Comparison of ENCODE assay signal across 10 cellular contexts in genomic region chr4:153224474-153224873, GRCh38. TPM values are rescaled to one million over a fixed set of nuclear protein-coding genes. Genes with fewer than 3 reads are reported as not detected.
DNase-seq lines count a peak whose midpoint lies in the region; ATAC-seq, FAIRE-seq and TF ChIP-seq lines count a peak whose summit lies in the region.
"Had no signal": no experiment of that assay in that cellular context is flagged by ENCODE, and none has a peak within 500 bp of the region (broad histone marks: within the 10 kb centered on the region; RNA-seq: fewer than 3 reads in every experiment).

No MANE protein-coding gene starts in this region.

- dilution Hi-C loops in endothelial cell of umbilical vein (cut with MboI; ENCODE audit: extremely low pct_ligation_motif_present, low sequenced_read_pairs): no loop called here

- H3K4me1 ChIP-seq in endothelial cell of umbilical vein (ENCODE audit: control insufficient read depth, extremely low read depth, insufficient read depth, low read length) (peaks cover 17% of the 10 kb centered on the region), neural progenitor cell (peaks cover 37% of the 10 kb centered on the region), mucosa of descending colon (ENCODE audit: low read depth) (peaks cover 18% of the 10 kb centered on the region), spleen (peaks cover 7 to 78% (median 22%) of the 10 kb centered on the region in 6 donors)

- H3K27ac ChIP-seq in AG04450 (ENCODE audit: low read depth, low read length) (no peak overlapping the region), endothelial cell of umbilical vein (ENCODE audit: insufficient read depth, low read depth, low read length) (no peak overlapping the region), neural progenitor cell (no peak overlapping the region), spleen (peak overlapping the region in 2 of 8 donors; percentile 87 to 88)
- H3K27ac ChIP-seq: HL-60 had no signal

- POLR2A ChIA-PET in AG04450 (lab: Yijun Ruan, JAX): no interaction called here
- POLR2A ChIA-PET in endothelial cell of umbilical vein (lab: Charles Lee): no interaction called here

- H3K27ac Mint-ChIP-seq in HFFc6: peak overlapping the region; percentile 99
- H3K27ac Mint-ChIP-seq in neural progenitor cell: peak overlapping the region; percentile 27
- H3K27ac Mint-ChIP-seq: T-helper 2 cell treated with Interferon-gamma antibody and Interleukin-4, amounts not matched to agents 5 μg/mL and 100 μg/mL, for 36 hours had no signal

- H3K4me3 ChIP-seq in AG04450 (ENCODE audit: low read depth, low read length) (peak overlapping the region; percentile 76), endothelial cell of umbilical vein (replicated peaks in 1 of 3; ENCODE audit: insufficient read depth in 1 of 3, low read depth in 1 of 3, low read length in 3 of 3) (no peak overlapping the region), neural progenitor cell (peak overlapping the region; percentile 61), mucosa of descending colon (no peak overlapping the region), spleen (no peak overlapping the region)

- H3K4me3 Mint-ChIP-seq in HFFc6 (peak overlapping the region; percentile 97), neural progenitor cell (peak overlapping the region; percentile 93)
- H3K4me3 Mint-ChIP-seq: T-helper 2 cell treated with Interferon-gamma antibody and Interleukin-4, amounts not matched to agents 5 μg/mL and 100 μg/mL, for 36 hours had no signal

- CTCF ChIA-PET in AG04450 (lab: Charles Lee) (no interaction called here), endothelial cell of umbilical vein (lab: Charles Lee) (interaction anchor here (1.0 to 2.5 kb wide), 4 partner anchors 10 to 82 kb away, joined by 3 to 13 read pairs (median 6); no protein-coding TSS in a partner anchor)

- DNase-seq in AG04450 (ENCODE audit: low read depth, low spot score) (no peak), HFFc6 (no peak), endothelial cell of umbilical vein (ENCODE audit: low read depth, low spot score) (no peak), neural progenitor cell (ENCODE audit: low spot score) (no peak), mucosa of descending colon (no peak), spleen (no peak)
- DNase-seq in activated T-cell treated with anti-CD3 and anti-CD28 coated beads, Interleukin-2, amount 50 U/mL, for 1 hour: no peak

- no peak for FAIRE-seq in endothelial cell of umbilical vein (lab: Jason Lieb, UNC)

- H3K36me3 ChIP-seq in endothelial cell of umbilical vein (ENCODE audit: control insufficient read depth in 2 of 2, extremely low read depth in 1 of 2, insufficient read depth in 2 of 2, low read length in 2 of 2): no peaks in the 10 kb centered on the region
- H3K36me3 ChIP-seq in neural progenitor cell: no peaks in the 10 kb centered on the region
- no peaks in the 10 kb centered on the region for H3K36me3 ChIP-seq in mucosa of descending colon (ENCODE audit: low read depth)
- H3K36me3 ChIP-seq in spleen: no peaks in the 10 kb centered on the region

- H3K9me1 ChIP-seq in endothelial cell of umbilical vein (replicated peaks; ENCODE audit: control insufficient read depth, extremely low read depth, insufficient read depth, low read length): no peaks in the 10 kb centered on the region

- WGBS in spleen, 5 donors: 78 to 89% (median 84%) methylated on average over 1 of the region's 1 CpG

- H3K4me2 ChIP-seq in endothelial cell of umbilical vein (ENCODE audit: insufficient read depth, low read length) (peak overlapping the region; percentile 94), neural progenitor cell (peak overlapping the region; percentile 92)

- H3K9me3 Mint-ChIP-seq in HFFc6: no peaks in the 10 kb centered on the region
- peaks cover 14% of the 10 kb centered on the region for H3K9me3 Mint-ChIP-seq in neural progenitor cell

- ATAC-seq in mucosa of descending colon (no peak), esophagus mucosa (no peak)

- no peaks in the 10 kb centered on the region for H3K9me3 ChIP-seq in AG04450 (ENCODE audit: control insufficient read depth, insufficient read depth, low read length)
- H3K9me3 ChIP-seq in endothelial cell of umbilical vein (replicated peaks; ENCODE audit: control insufficient read depth, insufficient read depth, low read length): no peaks in the 10 kb centered on the region
- no peaks in the 10 kb centered on the region for H3K9me3 ChIP-seq in neural progenitor cell (ENCODE audit: low read depth)
- H3K9me3 ChIP-seq in mucosa of descending colon: no peaks in the 10 kb centered on the region
- peaks cover 0 to 10% (median 0%) of the 10 kb centered on the region in 8 donors for H3K9me3 ChIP-seq in spleen

- H3K9ac ChIP-seq in endothelial cell of umbilical vein (replicated peaks; ENCODE audit: extremely low read depth, insufficient read depth, low read length) (no peak overlapping the region), neural progenitor cell (no peak overlapping the region)

- no TSS peak for BruUV-seq in endothelial cell of umbilical vein (replicated peaks; lab: Mats Ljungman, UMichigan)

- TF ChIP-seq CTCF in AG04450 (IDR thresholded peaks at IDR 0.05; ENCODE audit: low read depth, low read length): no peak
- no peak for TF ChIP-seq CTCF in HFFc6 (IDR thresholded peaks at IDR 0.05)
- TF ChIP-seq CTCF in endothelial cell of umbilical vein (IDR thresholded peaks at IDR 0.05; ENCODE audit: extremely low read depth in 1 of 2, insufficient read depth in 1 of 2, low read depth in 1 of 2, low read length in 2 of 2): no peak
- TF ChIP-seq CTCF in neural progenitor cell (IDR thresholded peaks at IDR 0.05): no peak
- no peak for TF ChIP-seq CTCF in mucosa of descending colon (IDR thresholded peaks at IDR 0.05)
- no peak for TF ChIP-seq CTCF in spleen (IDR thresholded peaks at IDR 0.05 in 8 of 11, conservative IDR thresholded peaks at IDR 0.05 in 3 of 11)

- no peaks in the 10 kb centered on the region for H3K27me3 ChIP-seq in AG04450 (ENCODE audit: control insufficient read depth, insufficient read depth, low read length)
- no peaks in the 10 kb centered on the region for H3K27me3 ChIP-seq in endothelial cell of umbilical vein (ENCODE audit: control insufficient read depth in 2 of 2, insufficient read depth in 2 of 2, low read length in 2 of 2)
- peaks cover 45% of the 10 kb centered on the region for H3K27me3 ChIP-seq in neural progenitor cell
- peaks cover 0 to 22% (median 0%) of the 10 kb centered on the region in 7 donors for H3K27me3 ChIP-seq in spleen (replicated peaks in 1 of 7)

- H4K20me1 ChIP-seq in endothelial cell of umbilical vein (replicated peaks; ENCODE audit: control insufficient read depth, extremely low read depth, insufficient read depth, low read length) (no peaks in the 10 kb centered on the region), neural progenitor cell (ENCODE audit: low read depth) (peaks cover 7% of the 10 kb centered on the region)

- intact Hi-C loops in endothelial cell of umbilical vein (cut with micrococcal nuclease): loop anchor here (5.0 kb wide), 1 partner anchor 93 kb away; no protein-coding TSS in a partner anchor
- intact Hi-C loops in mucosa of descending colon (cut with DNase I, micrococcal nuclease): no loop called here
- intact Hi-C loops in spleen (cut with DNase I; ENCODE audit: low total_unique reads): loop anchor here (10.0 kb wide), 1 partner anchor 90 kb away; no protein-coding TSS in a partner anchor

- H3K36me3 Mint-ChIP-seq in HFFc6 (ENCODE audit: low read depth): peaks cover 39% of the 10 kb centered on the region
- H3K36me3 Mint-ChIP-seq in neural progenitor cell: peaks cover 19% of the 10 kb centered on the region

- H3F3A ChIP-seq in neural progenitor cell (ENCODE audit: low read depth): peaks cover 50% of the 10 kb centered on the region

- H3K4me1 Mint-ChIP-seq in HFFc6 (ENCODE audit: low read depth): peaks cover 48% of the 10 kb centered on the region
- H3K4me1 Mint-ChIP-seq in neural progenitor cell: peaks cover 69% of the 10 kb centered on the region

- no peaks in the 10 kb centered on the region; the same call in 1 of the 2 replicates for H3K27me3 Mint-ChIP-seq in HFFc6 (ENCODE audit: insufficient read depth)
- peaks cover 2% of the 10 kb centered on the region for H3K27me3 Mint-ChIP-seq in neural progenitor cell (ENCODE audit: insufficient read depth, low read depth)

- H2AFZ ChIP-seq in endothelial cell of umbilical vein (ENCODE audit: low read depth, low read length): no peak overlapping the region
- H2AFZ ChIP-seq in neural progenitor cell (replicated peaks): no peak overlapping the region

- TF ChIP-seq POLR2A in endothelial cell of umbilical vein (IDR thresholded peaks at IDR 0.05; ENCODE audit: low read depth, low read length) (no peak), spleen (IDR thresholded peaks at IDR 0.05) (no peak)

- H3K79me2 ChIP-seq in endothelial cell of umbilical vein (ENCODE audit: control insufficient read depth, insufficient read depth, low read length) (no peaks in the 10 kb centered on the region), neural progenitor cell (ENCODE audit: low read depth) (no peaks in the 10 kb centered on the region)

TF ChIP-seq in endothelial cell of umbilical vein, 7 proteins besides CTCF, POLR2A, EP300 and RAD21 (continues in another document):
- TF ChIP-seq JUN (IDR thresholded peaks at IDR 0.05; ENCODE audit: borderline replicate concordance, insufficient read depth, insufficient read length, low read depth) (no peak), EZH2 (IDR thresholded peaks at IDR 0.05; ENCODE audit: borderline replicate concordance, low read depth, low read length, severe bottlenecking) (no peak), FOS (IDR thresholded peaks at IDR 0.05; ENCODE audit: borderline replicate concordance, insufficient read depth, low read length) (no peak), POLR2AphosphoS5 (IDR thresholded peaks at IDR 0.05; ENCODE audit: insufficient read depth, low read depth, low read length) (no peak), GATA2 (IDR thresholded peaks at IDR 0.05; ENCODE audit: insufficient read depth, insufficient read length, low read depth, low read length) (no peak)

RNA-seq across cellular contexts. Expression of gene TRIM2, which starts 20.2 kb away (rescaled TPM):
- polyA plus RNA-seq in AG04450 (2011; rRNA removed) (30.4 and 31.3 TPM in 2 replicates), endothelial cell of umbilical vein (6.8 TPM in 2 replicates), spleen (10 to 100 TPM in 1 of 3 donors, 1 to 10 TPM in 2; 3.2 to 13.3 (median 4.7) TPM)
- polyA minus RNA-seq in AG04450 (2011; rRNA and poly(A)+ RNA removed): 102 and 131 TPM in 2 replicates
- 10 to 100 TPM; 32.3 to 39.6 (median 34.9) TPM for total RNA-seq in HFFc6 (2021; fragmentation: NEBNext Ultra II Directional; extraction: Animal tissue kit (Norgen Biotek cat#: 25700))
- total RNA-seq in endothelial cell of umbilical vein (16.4 and 19.7 TPM in 2 replicates), neural progenitor cell (ENCODE audit: low replicate concordance) (87.6 and 90.2 TPM in 2 replicates), mucosa of descending colon (100 to 1,000 TPM in 2 of 3 donors, 10 to 100 TPM in 1; 96.4 to 167 (median 154) TPM), spleen (10 to 100 TPM; 28.1 to 77.9 (median 59.1) TPM), esophagus mucosa (9.0 TPM)
- 3.7 and 4.9 TPM in 2 replicates for polyA plus RNA-seq in endothelial cell of umbilical vein (2011; cell fraction: cytosol; rRNA removed)
- 9.4 and 12.4 TPM in 2 replicates for polyA plus RNA-seq in endothelial cell of umbilical vein (2011; cell fraction: nucleus; rRNA removed)
- 1.9 and 4.7 TPM in 2 replicates for polyA plus RNA-seq in endothelial cell of umbilical vein (2012)
- polyA minus RNA-seq in endothelial cell of umbilical vein: 35.6 and 40.0 TPM in 2 replicates
- 7.2 TPM for polyA minus RNA-seq in endothelial cell of umbilical vein (2011; cell fraction: cytosol; rRNA and poly(A)+ RNA removed)
- polyA minus RNA-seq in endothelial cell of umbilical vein (2011; cell fraction: nucleus; rRNA and poly(A)+ RNA removed): 18.8 and 19.6 TPM in 2 replicates

Comparison
In these comparisons a context has a peak if more than half of its experiments do, and no peak if none do; other contexts are left out.
1. H3K4me3 ChIP-seq: peak in AG04450 (single experiment) and neural progenitor cell (single experiment); none in endothelial cell of umbilical vein (0 of 3), mucosa of descending colon (single experiment) and spleen (0 of 8).
2. intact Hi-C loops: an anchor here in endothelial cell of umbilical vein (5.0 kb wide) and spleen (10.0 kb wide); none called in mucosa of descending colon.